5 cellular contexts compared by ENCODE assay signal in genomic region chr7:27487509-27487908, GRCh38.
"Had no signal": no experiment of that assay in that cellular context is flagged by ENCODE, and none has a peak within 500 bp of the region (broad histone marks: within the 10 kb centered on the region; RNA-seq: fewer than 3 reads in every experiment).

No MANE protein-coding gene starts in this region.

- DNase-seq: IMR-90, KBM-7 had no signal

- ATAC-seq: HepG2, K562 had no signal

- H3K4me3 ChIP-seq: K562 had no signal

- H3K27ac ChIP-seq: HL-60 had no signal
